1 cellular context compared by ENCODE assay signal in the genomic region with DNA sequence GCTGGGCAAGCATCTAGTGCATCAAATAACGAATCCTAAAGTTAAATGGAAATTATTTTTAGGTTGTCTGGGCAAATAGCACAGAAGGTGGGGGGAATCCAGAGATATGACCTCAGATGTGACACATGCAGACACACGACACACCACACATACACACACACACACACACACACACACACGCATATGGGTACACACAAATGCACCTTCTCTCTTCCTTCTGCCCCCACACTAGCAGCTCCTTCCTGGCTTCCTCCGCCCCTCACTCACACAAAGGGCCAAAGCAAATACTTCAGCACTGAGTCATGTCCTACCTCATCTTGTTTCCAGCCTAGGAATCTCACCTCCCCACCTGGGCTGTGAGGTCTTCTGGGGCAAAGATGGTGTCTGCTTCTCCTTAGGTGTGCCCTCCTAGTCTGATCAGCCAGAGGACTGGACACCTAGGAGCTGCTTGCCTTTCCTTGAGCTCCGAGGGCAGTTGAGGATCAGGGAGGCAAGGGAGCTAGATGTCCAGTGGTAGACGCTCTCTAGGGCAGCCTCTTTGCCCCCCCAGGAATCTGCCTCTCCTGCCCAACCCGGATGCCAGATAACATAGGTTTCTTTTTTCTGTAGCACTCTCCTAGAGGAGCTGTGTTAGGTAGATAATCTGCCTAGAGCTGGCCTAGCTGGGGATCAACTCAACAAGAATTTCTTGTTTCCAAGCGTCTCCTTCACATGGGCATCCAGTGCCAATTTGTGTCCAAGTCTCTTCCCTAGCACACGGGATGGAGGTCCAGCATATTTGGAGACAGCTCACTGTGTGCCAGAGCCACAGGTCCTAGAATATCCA.
TF ChIP-seq lines count a peak whose summit lies in the region.

No MANE protein-coding gene starts in this region.

TF ChIP-seq in HEK293, 187 proteins besides CTCF, POLR2A, EP300 and RAD21 (continued from another document and continues in another):
- TF ChIP-seq ZNF704 (tag by site-specific recombination; IDR thresholded peaks at IDR 0.05) (no peak), ZNF239 (tag by site-specific recombination; IDR thresholded peaks at IDR 0.05) (no peak), ZNF266 (tag by site-specific recombination; IDR thresholded peaks at IDR 0.05; ENCODE audit: low read depth) (no peak), ZNF433 (tag by site-specific recombination; IDR thresholded peaks at IDR 0.05; ENCODE audit: low read depth) (no peak), ZNF146 (tag by site-specific recombination; IDR thresholded peaks at IDR 0.05) (no peak), ZNF391 (tag by site-specific recombination; IDR thresholded peaks at IDR 0.05; ENCODE audit: borderline replicate concordance, low read depth) (no peak), PRDM10 (tag by site-specific recombination; IDR thresholded peaks at IDR 0.05) (peak; percentile 73), ZNF707 (tag by site-specific recombination; IDR thresholded peaks at IDR 0.05) (no peak), ZNF658 (tag by site-specific recombination; IDR thresholded peaks at IDR 0.05) (no peak), TCF7L2 (IDR thresholded peaks at IDR 0.05; ENCODE audit: borderline replicate concordance, low read depth, low read length) (no peak), ZNF416 (tag by site-specific recombination; IDR thresholded peaks at IDR 0.05) (peak; percentile 49; the same call in 1 of the 2 replicates), KLF10 (tag by site-specific recombination; IDR thresholded peaks at IDR 0.05) (no peak), ZNF785 (tag by site-specific recombination; IDR thresholded peaks at IDR 0.05) (no peak), WT1 (tag by site-specific recombination; IDR thresholded peaks at IDR 0.05) (no peak), ZNF501 (tag by site-specific recombination; IDR thresholded peaks at IDR 0.05) (no peak), ZNF654 (tag by site-specific recombination; IDR thresholded peaks at IDR 0.05; ENCODE audit: low read depth) (no peak), GLI4 (tag by site-specific recombination; IDR thresholded peaks at IDR 0.05) (no peak), ZNF174 (tag by site-specific recombination; IDR thresholded peaks at IDR 0.05) (no peak), ZNF555 (tag by site-specific recombination; conservative IDR thresholded peaks at IDR 0.05) (no peak), ZBTB21 (tag by site-specific recombination; IDR thresholded peaks at IDR 0.05) (peak; percentile 82), ZNF10 (tag by site-specific recombination; IDR thresholded peaks at IDR 0.05) (no peak), ZBTB17 (tag by site-specific recombination; IDR thresholded peaks at IDR 0.05) (peak; percentile 6; the same call in 1 of the 2 replicates), ZNF184 (tag by site-specific recombination; IDR thresholded peaks at IDR 0.05) (no peak), ZNF221 (tag by site-specific recombination; IDR thresholded peaks at IDR 0.05; ENCODE audit: borderline replicate concordance) (no peak), ZNF16 (tag by site-specific recombination; IDR thresholded peaks at IDR 0.05; ENCODE audit: low read depth) (no peak), ZSCAN16 (tag by site-specific recombination; IDR thresholded peaks at IDR 0.05) (no peak), SCRT1 (tag by site-specific recombination; IDR thresholded peaks at IDR 0.05; ENCODE audit: borderline replicate concordance) (no peak), ZNF335 (tag by site-specific recombination; conservative IDR thresholded peaks at IDR 0.05) (peak; percentile 40; the same call in 1 of the 2 replicates), ZNF623 (tag by site-specific recombination; IDR thresholded peaks at IDR 0.05) (no peak), ZBTB20 (tag by site-specific recombination; IDR thresholded peaks at IDR 0.05) (no peak), OVOL3 (tag by site-specific recombination; IDR thresholded peaks at IDR 0.05) (no peak), ZNF549 (tag by site-specific recombination; IDR thresholded peaks at IDR 0.05) (no peak), ZNF155 (tag by site-specific recombination; IDR thresholded peaks at IDR 0.05) (no peak), ZNF747 (tag by site-specific recombination; IDR thresholded peaks at IDR 0.05) (no peak)
- TF ChIP-seq, protein P1, sequence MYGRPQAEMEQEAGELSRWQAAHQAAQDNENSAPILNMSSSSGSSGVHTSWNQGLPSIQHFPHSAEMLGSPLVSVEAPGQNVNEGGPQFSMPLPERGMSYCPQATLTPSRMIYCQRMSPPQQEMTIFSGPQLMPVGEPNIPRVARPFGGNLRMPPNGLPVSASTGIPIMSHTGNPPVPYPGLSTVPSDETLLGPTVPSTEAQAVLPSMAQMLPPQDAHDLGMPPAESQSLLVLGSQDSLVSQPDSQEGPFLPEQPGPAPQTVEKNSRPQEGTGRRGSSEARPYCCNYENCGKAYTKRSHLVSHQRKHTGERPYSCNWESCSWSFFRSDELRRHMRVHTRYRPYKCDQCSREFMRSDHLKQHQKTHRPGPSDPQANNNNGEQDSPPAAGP (tag by site-specific recombination; IDR thresholded peaks at IDR 0.05), result no peak
- TF ChIP-seq, protein P2, sequence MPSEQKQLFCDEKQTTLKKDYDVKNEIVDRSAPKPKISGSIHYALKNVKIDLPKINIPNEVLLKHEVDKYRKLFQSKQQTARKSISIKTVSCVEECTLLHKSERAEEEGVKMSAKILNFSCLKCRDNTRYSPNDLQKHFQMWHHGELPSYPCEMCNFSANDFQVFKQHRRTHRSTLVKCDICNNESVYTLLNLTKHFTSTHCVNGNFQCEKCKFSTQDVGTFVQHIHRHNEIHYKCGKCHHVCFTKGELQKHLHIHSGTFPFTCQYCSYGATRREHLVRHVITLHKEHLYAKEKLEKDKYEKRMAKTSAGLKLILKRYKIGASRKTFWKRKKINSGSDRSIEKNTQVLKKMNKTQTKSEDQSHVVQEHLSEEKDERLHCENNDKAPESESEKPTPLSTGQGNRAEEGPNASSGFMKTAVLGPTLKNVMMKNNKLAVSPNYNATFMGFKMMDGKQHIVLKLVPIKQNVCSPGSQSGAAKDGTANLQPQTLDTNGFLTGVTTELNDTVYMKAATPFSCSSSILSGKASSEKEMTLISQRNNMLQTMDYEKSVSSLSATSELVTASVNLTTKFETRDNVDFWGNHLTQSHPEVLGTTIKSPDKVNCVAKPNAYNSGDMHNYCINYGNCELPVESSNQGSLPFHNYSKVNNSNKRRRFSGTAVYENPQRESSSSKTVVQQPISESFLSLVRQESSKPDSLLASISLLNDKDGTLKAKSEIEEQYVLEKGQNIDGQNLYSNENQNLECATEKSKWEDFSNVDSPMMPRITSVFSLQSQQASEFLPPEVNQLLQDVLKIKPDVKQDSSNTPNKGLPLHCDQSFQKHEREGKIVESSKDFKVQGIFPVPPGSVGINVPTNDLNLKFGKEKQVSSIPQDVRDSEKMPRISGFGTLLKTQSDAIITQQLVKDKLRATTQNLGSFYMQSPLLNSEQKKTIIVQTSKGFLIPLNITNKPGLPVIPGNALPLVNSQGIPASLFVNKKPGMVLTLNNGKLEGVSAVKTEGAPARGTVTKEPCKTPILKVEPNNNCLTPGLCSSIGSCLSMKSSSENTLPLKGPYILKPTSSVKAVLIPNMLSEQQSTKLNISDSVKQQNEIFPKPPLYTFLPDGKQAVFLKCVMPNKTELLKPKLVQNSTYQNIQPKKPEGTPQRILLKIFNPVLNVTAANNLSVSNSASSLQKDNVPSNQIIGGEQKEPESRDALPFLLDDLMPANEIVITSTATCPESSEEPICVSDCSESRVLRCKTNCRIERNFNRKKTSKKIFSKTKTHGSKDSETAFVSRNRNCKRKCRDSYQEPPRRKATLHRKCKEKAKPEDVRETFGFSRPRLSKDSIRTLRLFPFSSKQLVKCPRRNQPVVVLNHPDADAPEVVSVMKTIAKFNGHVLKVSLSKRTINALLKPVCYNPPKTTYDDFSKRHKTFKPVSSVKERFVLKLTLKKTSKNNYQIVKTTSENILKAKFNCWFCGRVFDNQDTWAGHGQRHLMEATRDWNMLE (tag by site-specific recombination; conservative IDR thresholded peaks at IDR 0.05; ENCODE audit: low read depth), result no peak
- TF ChIP-seq, protein P3, sequence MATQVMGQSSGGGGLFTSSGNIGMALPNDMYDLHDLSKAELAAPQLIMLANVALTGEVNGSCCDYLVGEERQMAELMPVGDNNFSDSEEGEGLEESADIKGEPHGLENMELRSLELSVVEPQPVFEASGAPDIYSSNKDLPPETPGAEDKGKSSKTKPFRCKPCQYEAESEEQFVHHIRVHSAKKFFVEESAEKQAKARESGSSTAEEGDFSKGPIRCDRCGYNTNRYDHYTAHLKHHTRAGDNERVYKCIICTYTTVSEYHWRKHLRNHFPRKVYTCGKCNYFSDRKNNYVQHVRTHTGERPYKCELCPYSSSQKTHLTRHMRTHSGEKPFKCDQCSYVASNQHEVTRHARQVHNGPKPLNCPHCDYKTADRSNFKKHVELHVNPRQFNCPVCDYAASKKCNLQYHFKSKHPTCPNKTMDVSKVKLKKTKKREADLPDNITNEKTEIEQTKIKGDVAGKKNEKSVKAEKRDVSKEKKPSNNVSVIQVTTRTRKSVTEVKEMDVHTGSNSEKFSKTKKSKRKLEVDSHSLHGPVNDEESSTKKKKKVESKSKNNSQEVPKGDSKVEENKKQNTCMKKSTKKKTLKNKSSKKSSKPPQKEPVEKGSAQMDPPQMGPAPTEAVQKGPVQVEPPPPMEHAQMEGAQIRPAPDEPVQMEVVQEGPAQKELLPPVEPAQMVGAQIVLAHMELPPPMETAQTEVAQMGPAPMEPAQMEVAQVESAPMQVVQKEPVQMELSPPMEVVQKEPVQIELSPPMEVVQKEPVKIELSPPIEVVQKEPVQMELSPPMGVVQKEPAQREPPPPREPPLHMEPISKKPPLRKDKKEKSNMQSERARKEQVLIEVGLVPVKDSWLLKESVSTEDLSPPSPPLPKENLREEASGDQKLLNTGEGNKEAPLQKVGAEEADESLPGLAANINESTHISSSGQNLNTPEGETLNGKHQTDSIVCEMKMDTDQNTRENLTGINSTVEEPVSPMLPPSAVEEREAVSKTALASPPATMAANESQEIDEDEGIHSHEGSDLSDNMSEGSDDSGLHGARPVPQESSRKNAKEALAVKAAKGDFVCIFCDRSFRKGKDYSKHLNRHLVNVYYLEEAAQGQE (tag by site-specific recombination; IDR thresholded peaks at IDR 0.05), result no peak
- TF ChIP-seq, protein P4, sequence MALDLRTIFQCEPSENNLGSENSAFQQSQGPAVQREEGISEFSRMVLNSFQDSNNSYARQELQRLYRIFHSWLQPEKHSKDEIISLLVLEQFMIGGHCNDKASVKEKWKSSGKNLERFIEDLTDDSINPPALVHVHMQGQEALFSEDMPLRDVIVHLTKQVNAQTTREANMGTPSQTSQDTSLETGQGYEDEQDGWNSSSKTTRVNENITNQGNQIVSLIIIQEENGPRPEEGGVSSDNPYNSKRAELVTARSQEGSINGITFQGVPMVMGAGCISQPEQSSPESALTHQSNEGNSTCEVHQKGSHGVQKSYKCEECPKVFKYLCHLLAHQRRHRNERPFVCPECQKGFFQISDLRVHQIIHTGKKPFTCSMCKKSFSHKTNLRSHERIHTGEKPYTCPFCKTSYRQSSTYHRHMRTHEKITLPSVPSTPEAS (tag by site-specific recombination; IDR thresholded peaks at IDR 0.05), result peak; percentile 91
- TF ChIP-seq, protein P5, sequence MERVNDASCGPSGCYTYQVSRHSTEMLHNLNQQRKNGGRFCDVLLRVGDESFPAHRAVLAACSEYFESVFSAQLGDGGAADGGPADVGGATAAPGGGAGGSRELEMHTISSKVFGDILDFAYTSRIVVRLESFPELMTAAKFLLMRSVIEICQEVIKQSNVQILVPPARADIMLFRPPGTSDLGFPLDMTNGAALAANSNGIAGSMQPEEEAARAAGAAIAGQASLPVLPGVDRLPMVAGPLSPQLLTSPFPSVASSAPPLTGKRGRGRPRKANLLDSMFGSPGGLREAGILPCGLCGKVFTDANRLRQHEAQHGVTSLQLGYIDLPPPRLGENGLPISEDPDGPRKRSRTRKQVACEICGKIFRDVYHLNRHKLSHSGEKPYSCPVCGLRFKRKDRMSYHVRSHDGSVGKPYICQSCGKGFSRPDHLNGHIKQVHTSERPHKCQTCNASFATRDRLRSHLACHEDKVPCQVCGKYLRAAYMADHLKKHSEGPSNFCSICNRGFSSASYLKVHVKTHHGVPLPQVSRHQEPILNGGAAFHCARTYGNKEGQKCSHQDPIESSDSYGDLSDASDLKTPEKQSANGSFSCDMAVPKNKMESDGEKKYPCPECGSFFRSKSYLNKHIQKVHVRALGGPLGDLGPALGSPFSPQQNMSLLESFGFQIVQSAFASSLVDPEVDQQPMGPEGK (tag by site-specific recombination; IDR thresholded peaks at IDR 0.05), result peak; percentile 77
